Comparison of ENCODE assay signal across 17 cellular contexts in genomic region chr2:153230977-153231376, GRCh38.
DNase-seq lines count a peak whose midpoint lies in the region; ATAC-seq and TF ChIP-seq lines count a peak whose summit lies in the region.
"Had no signal": no experiment of that assay in that cellular context is flagged by ENCODE, and none has a peak within 500 bp of the region (broad histone marks: within the 10 kb centered on the region; RNA-seq: fewer than 3 reads in every experiment).

No MANE protein-coding gene starts in this region.

- intact Hi-C loops in Right ventricle myocardium inferior (cut with DNase I) = no loop called here

- peak; percentile 8 for DNase-seq in NCI-H146 (lab: John Stamatoyannopoulos, UW)
- DNase-seq in NCI-H146 treated with DMSO at 0.1 percent for 48 hours (lab: John Stamatoyannopoulos, UW; ENCODE audit: unreplicated experiment) = no peak
- DNase-seq in NCI-H187 treated with DMSO at 0.1 percent for 48 hours (lab: John Stamatoyannopoulos, UW) = peak; percentile 0
- DNase-seq in NCI-H748 treated with DMSO at 0.1 percent for 48 hours (lab: John Stamatoyannopoulos, UW) = peak; percentile 50
- peak in 1 of 2 experiments; percentile 68 for DNase-seq in mesothelial cell of epicardium (ENCODE audit: low spot score in 2 of 2, unreplicated experiment in 2 of 2)
- no peak for DNase-seq in LoVo (ENCODE audit: low spot score)
- no peak for DNase-seq in effector CD8-positive, alpha-beta T cell (lab: John Stamatoyannopoulos, UW)
- no peak for DNase-seq in Right ventricle myocardium inferior (ENCODE audit: missing footprints)
- DNase-seq: DMS79; H7; Kasumi-1; NCI-H2029; NK-92 treated with Interleukin-12 subunit alpha and Interleukin-12 subunit beta, amount 100 ng/mL, for 24 hours; OCI-M1 had no signal

- H3K27ac Mint-ChIP-seq in mesothelial cell of epicardium = peak overlapping the region; percentile 70
- H3K27ac Mint-ChIP-seq: T-helper 1 cell treated with Interleukin-12 subunit alpha and Interleukin-12 subunit beta and Interleukin-4 antibody, amounts not matched to agents 30 μg/mL and 1 μg/mL, for 36 hours had no signal

- peaks cover 34% of the 10 kb centered on the region for H3K4me1 Mint-ChIP-seq in mesothelial cell of epicardium

- no peak for TF ChIP-seq CTCF in mesothelial cell of epicardium (IDR thresholded peaks at IDR 0.05; ENCODE audit: unreplicated experiment)

- peaks cover 16% of the 10 kb centered on the region for H3K9me3 Mint-ChIP-seq in mesothelial cell of epicardium
- H3K9me3 Mint-ChIP-seq: T-helper 1 cell treated with Interleukin-12 subunit alpha and Interleukin-12 subunit beta and Interleukin-4 antibody, amounts not matched to agents 30 μg/mL and 1 μg/mL, for 36 hours had no signal

- no peaks in the 10 kb centered on the region for H3K36me3 Mint-ChIP-seq in mesothelial cell of epicardium

- H3K27me3 Mint-ChIP-seq in mesothelial cell of epicardium (ENCODE audit: low read depth) = no peaks in the 10 kb centered on the region

- no peak for ATAC-seq in Right ventricle myocardium inferior
- ATAC-seq: A549, GM12878 had no signal

- H3K4me3 Mint-ChIP-seq in mesothelial cell of epicardium = no peak overlapping the region
- H3K4me3 Mint-ChIP-seq: T-helper 1 cell treated with Interleukin-12 subunit alpha and Interleukin-12 subunit beta and Interleukin-4 antibody, amounts not matched to agents 30 μg/mL and 1 μg/mL, for 36 hours had no signal

Comparison
In these comparisons a context has a peak if more than half of its experiments do, and no peak if none do; other contexts are left out.
1. DNase-seq: peak in NCI-H146 (single experiment), NCI-H187 treated with DMSO at 0.1 percent for 48 hours (single experiment) and NCI-H748 treated with DMSO at 0.1 percent for 48 hours (single experiment); none in NCI-H146 treated with DMSO at 0.1 percent for 48 hours (single experiment), LoVo (single experiment), effector CD8-positive, alpha-beta T cell (single experiment) and Right ventricle myocardium inferior (single experiment).